Comparison of ENCODE assay signal across 9 cellular contexts in genomic region chr4:4855293-4856070, GRCh38. TPM values are rescaled to one million over a fixed set of nuclear protein-coding genes. Genes with fewer than 3 reads are reported as not detected.
A peak's percentile ranks its signal among the peaks of the same experiment; 100 is the strongest.
DNase-seq lines count a peak whose midpoint lies in the region; ATAC-seq, FAIRE-seq and TF ChIP-seq lines count a peak whose summit lies in the region.
"Had no signal": no experiment of that assay in that cellular context is flagged by ENCODE, and none has a peak within 500 bp of the region (broad histone marks: within the 10 kb centered on the region; RNA-seq: fewer than 3 reads in every experiment).

No MANE protein-coding gene starts in this region.

- peaks cover 0 to 61% of the 10 kb centered on the region in 2 donors for H3K4me1 ChIP-seq in right atrium auricular region
- peaks cover 6 to 13% of the 10 kb centered on the region in 2 donors for H3K4me1 ChIP-seq in kidney (ENCODE audit: control insufficient read depth in 1 of 2, insufficient read depth in 1 of 2, low read depth in 1 of 2, low read length in 2 of 2)
- H3K4me1 ChIP-seq in suprapubic skin: peaks cover 60% of the 10 kb centered on the region
- H3K4me1 ChIP-seq in stomach: peaks cover 46 to 74% (median 63%) of the 10 kb centered on the region in 4 donors

- peaks cover 36% of the 10 kb centered on the region for H3K4me1 Mint-ChIP-seq in activated B cell treated with CpG ODN at 0.5 μM for 24 hours

- peak overlapping the region; percentile 15 for H3K4me3 Mint-ChIP-seq in activated B cell treated with CpG ODN at 0.5 μM for 24 hours

- CTCF ChIA-PET in activated B cell treated with CpG ODN at 0.5 μM for 24 hours (lab: Charles Lee): no interaction called here

- POLR2A ChIA-PET in activated B cell treated with CpG ODN at 0.5 μM for 24 hours (lab: Charles Lee): no interaction called here

- H3K36me3 Mint-ChIP-seq in activated B cell treated with CpG ODN at 0.5 μM for 24 hours (ENCODE audit: low read depth): peaks cover 3% of the 10 kb centered on the region

- TF ChIP-seq POLR2A in suprapubic skin (IDR thresholded peaks at IDR 0.05) (no peak), stomach (IDR thresholded peaks at IDR 0.05) (no peak)

- FAIRE-seq in kidney (lab: Jason Lieb, UNC): no peak

- peak; percentile 3 for DNase-seq in Right ventricle myocardium superior
- DNase-seq in right atrium auricular region (ENCODE audit: low spot score): no peak
- no peak for DNase-seq in activated B cell treated with CpG ODN at 0.5 μM for 24 hours
- peak; percentile 43 for DNase-seq in kidney
- DNase-seq in suprapubic skin (ENCODE audit: low spot score in 2 of 2): no peak
- DNase-seq in stomach: no peak
- DNase-seq in OCI-M2 (lab: John Stamatoyannopoulos, UW; ENCODE audit: unreplicated experiment): no peak

- no peak for ATAC-seq in Right ventricle myocardium superior (ENCODE audit: poor library complexity)
- ATAC-seq in activated B cell treated with CpG ODN at 0.5 μM for 24 hours (ENCODE audit: low read depth): no peak
- no peak for ATAC-seq in HG03159 (IDR thresholded peaks at IDR 0.05; ENCODE audit: unreplicated experiment)

- H3K9me3 Mint-ChIP-seq in activated B cell treated with CpG ODN at 0.5 μM for 24 hours: peaks cover 5% of the 10 kb centered on the region

- WGBS in suprapubic skin: 39% methylated on average over 34 of the region's 34 CpGs
- WGBS in stomach, 5 donors: 4 to 14% (median 6%) methylated on average over 32 to 34 of the region's 34 CpGs

- no peaks in the 10 kb centered on the region for H3K9me3 ChIP-seq in right atrium auricular region
- H3K9me3 ChIP-seq in kidney (ENCODE audit: control insufficient read depth in 1 of 2, low read length in 2 of 2): no peaks in the 10 kb centered on the region
- H3K9me3 ChIP-seq in suprapubic skin: no peaks in the 10 kb centered on the region
- peaks cover 0 to 21% (median 0%) of the 10 kb centered on the region in 4 donors for H3K9me3 ChIP-seq in stomach
- H3K9me3 ChIP-seq: neutrophil had no signal

- no peak overlapping the region for H3K9ac ChIP-seq in kidney (ENCODE audit: low read length in 2 of 2)

- H3K27ac ChIP-seq in right atrium auricular region (no peak overlapping the region), kidney (ENCODE audit: low read depth in 2 of 2, low read length in 2 of 2) (no peak overlapping the region), suprapubic skin (no peak overlapping the region), stomach (no peak overlapping the region)
- H3K27ac ChIP-seq: neutrophil had no signal

- H3K36me3 ChIP-seq in right atrium auricular region (no peaks in the 10 kb centered on the region), kidney (ENCODE audit: control insufficient read depth in 1 of 2, insufficient read depth in 2 of 2, low read length in 2 of 2) (no peaks in the 10 kb centered on the region), suprapubic skin (no peaks in the 10 kb centered on the region), stomach (no peaks in the 10 kb centered on the region)
- H3K36me3 ChIP-seq: neutrophil had no signal

- H3K4me3 ChIP-seq in right atrium auricular region (no peak overlapping the region), kidney (ENCODE audit: low read length in 2 of 2) (no peak overlapping the region), suprapubic skin (peak overlapping the region; percentile 36), stomach (no peak overlapping the region)

- peak overlapping the region; percentile 41 for H3K27ac Mint-ChIP-seq in activated B cell treated with CpG ODN at 0.5 μM for 24 hours

- no peak for TF ChIP-seq EP300 in suprapubic skin (IDR thresholded peaks at IDR 0.05)
- TF ChIP-seq EP300 in stomach (IDR thresholded peaks at IDR 0.05): no peak

- intact Hi-C loops in Right ventricle myocardium superior (cut with DNase I) (no loop called here), activated B cell treated with CpG ODN at 0.5 μM for 24 hours (cut with micrococcal nuclease) (loop anchor here (1.0 to 10.0 kb wide), 2 partner anchors 11 to 281 kb away; no protein-coding TSS in a partner anchor), kidney (cut with DNase I) (no loop called here), stomach (cut with DNase I; ENCODE audit: low total_unique reads) (no loop called here)

- TF ChIP-seq CTCF in right atrium auricular region (IDR thresholded peaks at IDR 0.05) (no peak), activated B cell treated with CpG ODN at 0.5 μM for 24 hours (IDR thresholded peaks at IDR 0.05) (no peak), kidney (IDR thresholded peaks at IDR 0.05; ENCODE audit: borderline replicate concordance, extremely low read depth, insufficient read depth) (no peak), suprapubic skin (IDR thresholded peaks at IDR 0.05) (no peak), stomach (IDR thresholded peaks at IDR 0.05) (no peak)

- H3K27me3 ChIP-seq in right atrium auricular region (peaks cover 51 to 58% of the 10 kb centered on the region in 2 donors), suprapubic skin (peaks cover 100% of the 10 kb centered on the region), stomach (peaks cover 41 to 100% (median 96%) of the 10 kb centered on the region in 3 donors)

- H3K27me3 Mint-ChIP-seq in activated B cell treated with CpG ODN at 0.5 μM for 24 hours: peaks cover 51% of the 10 kb centered on the region

RNA-seq across cellular contexts. Expression of gene MSX1, which starts 4.0 kb away (rescaled TPM):
- 3.9 TPM for total RNA-seq in Right ventricle myocardium superior
- total RNA-seq in right atrium auricular region: 1 to 10 TPM; 1.4 to 2.9 TPM
- not detected in 2 replicates for total RNA-seq in activated B cell treated with CpG ODN at 0.5 μM for 24 hours
- 2.3 TPM for total RNA-seq in kidney
- polyA plus RNA-seq in kidney (ENCODE audit: insufficient read depth, low read depth, low replicate concordance): 3.0 TPM
- total RNA-seq in suprapubic skin: 1 to 10 TPM; 2.0 to 7.2 (median 4.9) TPM
- total RNA-seq in stomach: 1 to 10 TPM in 1 of 5 donors, under 1 TPM in 1, not detected in 3; 0.55 to 6.5 TPM
- 1 to 10 TPM in 2 of 3 donors, under 1 TPM in 1; 0.85 to 1.8 (median 1.1) TPM for polyA plus RNA-seq in stomach

Comparison
In these comparisons a context has a peak if more than half of its experiments do, and no peak if none do; other contexts are left out.
1. DNase-seq: peak in Right ventricle myocardium superior (single experiment) and kidney (single experiment); none in right atrium auricular region (single experiment), activated B cell treated with CpG ODN at 0.5 μM for 24 hours (single experiment), suprapubic skin (0 of 2), stomach (single experiment) and OCI-M2 (single experiment).